Comparison of ENCODE assay signal across 20 cellular contexts in the genomic region with DNA sequence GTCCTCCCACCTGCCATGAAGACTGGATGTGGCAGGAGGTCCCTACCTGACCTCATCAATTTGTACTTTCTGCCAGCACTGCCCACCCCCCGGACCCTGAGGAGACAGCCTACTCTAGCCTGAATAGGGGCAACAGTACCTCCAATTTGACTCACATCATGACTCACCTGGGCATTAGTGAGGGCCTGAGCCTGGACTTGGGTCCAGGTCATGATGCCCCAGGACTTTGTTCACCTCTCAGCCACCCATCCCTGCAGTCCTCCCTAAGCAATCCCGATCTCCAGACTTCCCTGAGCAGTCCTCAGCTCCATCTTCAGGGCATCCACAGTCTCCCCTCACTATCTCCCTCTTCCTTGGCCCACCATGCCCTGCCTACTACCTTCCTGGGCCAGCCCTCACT. TPM values are rescaled to one million over a fixed set of nuclear protein-coding genes. Genes with fewer than 3 reads are reported as not detected.
DNase-seq lines count a peak whose midpoint lies in the region; ATAC-seq and TF ChIP-seq lines count a peak whose summit lies in the region.
"Had no signal": no experiment of that assay in that cellular context is flagged by ENCODE, and none has a peak within 500 bp of the region (broad histone marks: within the 10 kb centered on the region; RNA-seq: fewer than 3 reads in every experiment).

No MANE protein-coding gene starts in this region.

- no peak for TF ChIP-seq CTCF in dorsolateral prefrontal cortex (IDR thresholded peaks at IDR 0.05 in 54 of 56, conservative IDR thresholded peaks at IDR 0.05 in 2 of 56; ENCODE audit: low read depth in 1 of 56, partially characterized antibody in 56 of 56)

- H3K4me3 ChIP-seq in dorsolateral prefrontal cortex (no peak overlapping the region), SJCRH30 (no peak overlapping the region)
- H3K4me3 ChIP-seq: adrenal gland, BLaER1, cardiac muscle cell, hepatocyte had no signal

- H3K36me3 Mint-ChIP-seq in activated CD8-positive, alpha-beta memory T cell treated with anti-CD3 and anti-CD28 coated beads, Interleukin-2, amount 10 ng/mL, durations not matched to agents 7 days and 5 days: peaks cover 28% of the 10 kb centered on the region
- peaks cover 4% of the 10 kb centered on the region for H3K36me3 Mint-ChIP-seq in T-helper 17 cell (ENCODE audit: low read depth)
- peaks cover 17% of the 10 kb centered on the region for H3K36me3 Mint-ChIP-seq in stimulated activated memory B cell treated with anti-CD40 and anti-IgM and Interleukin-4, amounts not matched to agents 10 μg/mL and 1 μg/mL and 100 μg/mL, for 72 hours

- peaks cover 14% of the 10 kb centered on the region for H3K4me1 ChIP-seq in SJCRH30
- H3K4me1 ChIP-seq: adrenal gland had no signal

- intact Hi-C loops in dorsolateral prefrontal cortex (cut with DNase I): no loop called here

- no peak for DNase-seq in activated CD8-positive, alpha-beta memory T cell treated with anti-CD3 and anti-CD28 coated beads, Interleukin-2, amount 10 ng/mL, durations not matched to agents 7 days and 5 days
- DNase-seq in activated CD8-positive, alpha-beta memory T cell treated with anti-CD3 and anti-CD28 coated beads, Interleukin-2, amount 50 U/mL, for 4 hours: no peak
- DNase-seq in T-helper 17 cell: no peak
- DNase-seq in dorsolateral prefrontal cortex: no peak
- no peak for DNase-seq in SJCRH30
- DNase-seq: adrenal gland; DMS153; foreskin fibroblast; KG1; NCI-H1694 treated with DMSO at 0.1 percent for 48 hours; NCI-H69; stimulated activated CD4-positive, alpha-beta T cell treated with anti-CD3 and anti-CD28 coated beads, Interleukin-4, amount 100 ng/mL, for 24 hours had no signal

- H3K27me3 ChIP-seq in dorsolateral prefrontal cortex: no peaks in the 10 kb centered on the region
- no peaks in the 10 kb centered on the region for H3K27me3 ChIP-seq in SJCRH30
- H3K27me3 ChIP-seq: adrenal gland, BLaER1, cardiac muscle cell, hepatocyte, neutrophil had no signal

- peaks cover 52% of the 10 kb centered on the region for H3K4me1 Mint-ChIP-seq in activated CD8-positive, alpha-beta memory T cell treated with anti-CD3 and anti-CD28 coated beads, Interleukin-2, amount 10 ng/mL, durations not matched to agents 7 days and 5 days
- peaks cover 34% of the 10 kb centered on the region for H3K4me1 Mint-ChIP-seq in T-helper 17 cell
- peaks cover 46% of the 10 kb centered on the region for H3K4me1 Mint-ChIP-seq in stimulated activated memory B cell treated with anti-CD40 and anti-IgM and Interleukin-4, amounts not matched to agents 10 μg/mL and 1 μg/mL and 100 μg/mL, for 72 hours

- H3K27ac Mint-ChIP-seq in activated CD8-positive, alpha-beta memory T cell treated with anti-CD3 and anti-CD28 coated beads, Interleukin-2, amount 10 ng/mL, durations not matched to agents 7 days and 5 days: peak overlapping the region; percentile 60
- peak overlapping the region; percentile 90 for H3K27ac Mint-ChIP-seq in T-helper 17 cell
- peak overlapping the region; percentile 13 for H3K27ac Mint-ChIP-seq in stimulated activated memory B cell treated with anti-CD40 and anti-IgM and Interleukin-4, amounts not matched to agents 10 μg/mL and 1 μg/mL and 100 μg/mL, for 72 hours

- CTCF ChIA-PET in activated CD8-positive, alpha-beta memory T cell treated with anti-CD3 and anti-CD28 coated beads, Interleukin-2, amount 10 ng/mL, durations not matched to agents 7 days and 5 days (lab: Charles Lee): interaction anchor here (1.2 kb wide), 1 partner anchor 10 kb away, joined by 3 read pairs; no protein-coding TSS in a partner anchor

- H3K9me3 ChIP-seq in T-helper 17 cell (ENCODE audit: control insufficient read depth, low read length, poor library complexity, severe bottlenecking): no peaks in the 10 kb centered on the region
- no peaks in the 10 kb centered on the region for H3K9me3 ChIP-seq in SJCRH30 (replicated peaks)
- H3K9me3 ChIP-seq: adrenal gland, BLaER1, neutrophil had no signal

- H3K9me3 Mint-ChIP-seq in activated CD8-positive, alpha-beta memory T cell treated with anti-CD3 and anti-CD28 coated beads, Interleukin-2, amount 10 ng/mL, durations not matched to agents 7 days and 5 days (ENCODE audit: low read depth): no peaks in the 10 kb centered on the region
- H3K9me3 Mint-ChIP-seq in stimulated activated memory B cell treated with anti-CD40 and anti-IgM and Interleukin-4, amounts not matched to agents 10 μg/mL and 1 μg/mL and 100 μg/mL, for 72 hours: no peaks in the 10 kb centered on the region

- 0 out of 2 replicates have a peak, but pooled peaks cover 5% of the 10 kb centered on the region for H3K36me3 ChIP-seq in SJCRH30
- H3K36me3 ChIP-seq: adrenal gland, cardiac muscle cell had no signal

- H3K27me3 Mint-ChIP-seq in activated CD8-positive, alpha-beta memory T cell treated with anti-CD3 and anti-CD28 coated beads, Interleukin-2, amount 10 ng/mL, durations not matched to agents 7 days and 5 days: no peaks in the 10 kb centered on the region
- no peaks in the 10 kb centered on the region for H3K27me3 Mint-ChIP-seq in T-helper 17 cell
- no peaks in the 10 kb centered on the region for H3K27me3 Mint-ChIP-seq in stimulated activated memory B cell treated with anti-CD40 and anti-IgM and Interleukin-4, amounts not matched to agents 10 μg/mL and 1 μg/mL and 100 μg/mL, for 72 hours

- H3K27ac ChIP-seq in dorsolateral prefrontal cortex: peak overlapping the region in 46 of 59 donors; percentile 13 to 98 (median 90)
- H3K27ac ChIP-seq in SJCRH30: no peak overlapping the region
- H3K27ac ChIP-seq: adrenal gland, BLaER1, epithelial cell of prostate, hepatocyte, neutrophil had no signal

- no peak overlapping the region for H3K4me3 Mint-ChIP-seq in activated CD8-positive, alpha-beta memory T cell treated with anti-CD3 and anti-CD28 coated beads, Interleukin-2, amount 10 ng/mL, durations not matched to agents 7 days and 5 days
- peak overlapping the region; percentile 59 for H3K4me3 Mint-ChIP-seq in T-helper 17 cell
- no peak overlapping the region for H3K4me3 Mint-ChIP-seq in stimulated activated memory B cell treated with anti-CD40 and anti-IgM and Interleukin-4, amounts not matched to agents 10 μg/mL and 1 μg/mL and 100 μg/mL, for 72 hours

- ATAC-seq in activated CD8-positive, alpha-beta memory T cell treated with anti-CD3 and anti-CD28 coated beads, Interleukin-2, amount 10 ng/mL, durations not matched to agents 7 days and 5 days: no peak
- ATAC-seq in T-helper 17 cell: no peak
- no peak for ATAC-seq in stimulated activated memory B cell treated with anti-CD40 and anti-IgM and Interleukin-4, amounts not matched to agents 10 μg/mL and 1 μg/mL and 100 μg/mL, for 72 hours
- ATAC-seq in GM18511 (IDR thresholded peaks at IDR 0.05; ENCODE audit: unreplicated experiment): no peak
- ATAC-seq in GM21390 (IDR thresholded peaks at IDR 0.05; ENCODE audit: unreplicated experiment): no peak

RNA-seq across cellular contexts. Expression of a gene that starts 28.1 kb away (rescaled TPM):
- 100 to 1,000 TPM; 194 to 225 TPM for total RNA-seq in activated CD8-positive, alpha-beta memory T cell treated with anti-CD3 and anti-CD28 coated beads, Interleukin-2, amount 10 ng/mL, durations not matched to agents 7 days and 5 days
- 100 to 1,000 TPM in 1 of 2 donors, 10 to 100 TPM in 1; 93.5 to 158 TPM for total RNA-seq in T-helper 17 cell
- 100 to 1,000 TPM in 44 of 120 experiments, 10 to 100 TPM in 76; 68.8 to 125 (median 95.8) TPM for total RNA-seq in dorsolateral prefrontal cortex
- 74.0 and 77.7 TPM in 2 replicates for total RNA-seq in SJCRH30 (2014; rRNA removed; shearing (Covaris generic))

Comparison
In these comparisons a context has a peak if more than half of its experiments do, and no peak if none do; other contexts are left out.
1. H3K27ac Mint-ChIP-seq: peak in every context shown above with its lines; median percentile 90 in T-helper 17 cell; 60 in activated CD8-positive, alpha-beta memory T cell treated with anti-CD3 and anti-CD28 coated beads, Interleukin-2, amount 10 ng/mL, durations not matched to agents 7 days and 5 days; 13 in stimulated activated memory B cell treated with anti-CD40 and anti-IgM and Interleukin-4, amounts not matched to agents 10 μg/mL and 1 μg/mL and 100 μg/mL, for 72 hours.